Comparison of ENCODE assay signal across 12 cellular contexts in genomic region chr19:46903458-46903857, GRCh38. TPM values are rescaled to one million over a fixed set of nuclear protein-coding genes. Genes with fewer than 3 reads are reported as not detected.
DNase-seq lines count a peak whose midpoint lies in the region; ATAC-seq and TF ChIP-seq lines count a peak whose summit lies in the region.
"Had no signal": no experiment of that assay in that cellular context is flagged by ENCODE, and none has a peak within 500 bp of the region (broad histone marks: within the 10 kb centered on the region; RNA-seq: fewer than 3 reads in every experiment).

No MANE protein-coding gene starts in this region.

- no peak overlapping the region for H2AK5ac ChIP-seq in H9 (ENCODE audit: insufficient read length, low read length)

- no peaks in the 10 kb centered on the region for H3K79me1 ChIP-seq in H9 (ENCODE audit: insufficient read depth, low read depth, low read length, poor library complexity, severe bottlenecking)

- H3K9ac ChIP-seq in H9 (ENCODE audit: extremely low read depth, insufficient read length, low read length), result no peak overlapping the region

- H3K79me2 ChIP-seq in H9 (ENCODE audit: insufficient read depth, low read length), result peaks cover 3% of the 10 kb centered on the region; the same call in 1 of the 2 replicates
- H3K79me2 ChIP-seq in hepatocyte, result peaks cover 97% of the 10 kb centered on the region

- peak overlapping the region in 2 of 3 experiments; percentile 67 to 88; a peak in 2 of 7 replicates for H3K27ac Mint-ChIP-seq in H9
- H3K27ac Mint-ChIP-seq in stimulated activated effector memory CD8-positive, alpha-beta T cell treated with anti-CD3 and anti-CD28 coated beads, Interleukin-12 subunit alpha, Interleukin-12 subunit beta, amount 100 ng/mL, for 72 hours, result peak overlapping the region; percentile 54
- H3K27ac Mint-ChIP-seq: activated CD8-positive, alpha-beta T cell treated with anti-CD3 and anti-CD28 coated beads for 36 hours; activated naive CD4-positive, alpha-beta T cell treated with anti-CD3 and anti-CD28 coated beads, Interleukin-2, amount 50 U/mL, for 24 hours; dendritic cell treated with granulocyte-macrophage colony-stimulating factor and Interleukin-4, amounts not matched to agents 40 ng/mL and 50 ng/mL, for 4 days had no signal

- H3K4me1 ChIP-seq in H9 (ENCODE audit: insufficient read depth, low read length), result peaks cover 7% of the 10 kb centered on the region; the same call in 1 of the 2 replicates
- peaks cover 46% of the 10 kb centered on the region for H3K4me1 ChIP-seq in RWPE2 (ENCODE audit: insufficient read depth, poor library complexity, severe bottlenecking)
- peaks cover 39% of the 10 kb centered on the region for H3K4me1 ChIP-seq in hepatocyte (ENCODE audit: insufficient read depth)

- H2BK12ac ChIP-seq in H9 (ENCODE audit: insufficient read length, low read depth, low read length), result no peak overlapping the region

- H3K36me3 ChIP-seq in RWPE2 (ENCODE audit: low read depth) (no peaks in the 10 kb centered on the region), hepatocyte (replicated peaks; ENCODE audit: insufficient read depth, low read depth) (no peaks in the 10 kb centered on the region)

- ATAC-seq in RWPE2 (ENCODE audit: low read depth) (no peak), omental fat pad (ENCODE audit: low FRiP score) (no peak)
- no peak for ATAC-seq in stimulated activated effector memory CD8-positive, alpha-beta T cell treated with anti-CD3 and anti-CD28 coated beads, Interleukin-12 subunit alpha, Interleukin-12 subunit beta, amount 100 ng/mL, for 72 hours
- ATAC-seq: activated CD8-positive, alpha-beta T cell treated with anti-CD3 and anti-CD28 coated beads for 36 hours had no signal

- WGBS in H9 (ENCODE audit: extremely low coverage, insufficient read length, low lambda C conversion rate), result no CpG with 5 or more reads among the region's 3 CpGs
- 12% methylated on average over 3 of the region's 3 CpGs for WGBS in hepatocyte (ENCODE audit: low lambda C conversion rate, missing lambda C conversion rate)

- H3K14ac ChIP-seq in H9 (ENCODE audit: insufficient read depth, low read length), result no peak overlapping the region

- H2BK20ac ChIP-seq in H9 (ENCODE audit: low read depth, low read length, poor library complexity, severe bottlenecking), result no peak overlapping the region

- H3K4me2 ChIP-seq in H9 (ENCODE audit: insufficient read depth, insufficient read length, low read length) (no peak overlapping the region), hepatocyte (no peak overlapping the region)

- no peak overlapping the region for H3T11ph ChIP-seq in H9 (ENCODE audit: low read length)

- no peak overlapping the region for H2BK5ac ChIP-seq in H9 (ENCODE audit: insufficient read length, low read length)

- H4K8ac ChIP-seq in H9 (replicated peaks; ENCODE audit: insufficient read length, low read depth, low read length), result no peak overlapping the region

- no peak overlapping the region for H2BK15ac ChIP-seq in H9 (ENCODE audit: low read depth, low read length)

- no peak overlapping the region for H3K18ac ChIP-seq in H9 (ENCODE audit: insufficient read length, low read depth, low read length)

- no peak overlapping the region for H4K5ac ChIP-seq in H9 (ENCODE audit: insufficient read length, low read depth, low read length)

- no peak overlapping the region for H3K27ac ChIP-seq in H9 (ENCODE audit: insufficient read length, low read depth, low read length)
- H3K27ac ChIP-seq in RWPE2 (ENCODE audit: poor library complexity, severe bottlenecking), result peak overlapping the region; percentile 93
- peak overlapping the region; percentile 84 for H3K27ac ChIP-seq in hepatocyte

- H2AFZ ChIP-seq in H9 (ENCODE audit: low read length) (no peak overlapping the region), hepatocyte (no peak overlapping the region)

- no peaks in the 10 kb centered on the region for H3K27me3 Mint-ChIP-seq in H9 (ENCODE audit: low read depth)
- H3K27me3 Mint-ChIP-seq: activated CD8-positive, alpha-beta T cell treated with anti-CD3 and anti-CD28 coated beads for 36 hours; activated naive CD4-positive, alpha-beta T cell treated with anti-CD3 and anti-CD28 coated beads, Interleukin-2, amount 50 U/mL, for 24 hours; dendritic cell treated with granulocyte-macrophage colony-stimulating factor and Interleukin-4, amounts not matched to agents 40 ng/mL and 50 ng/mL, for 4 days had no signal

- H3K23me2 ChIP-seq in H9 (ENCODE audit: insufficient read length, low read depth, low read length, poor library complexity, severe bottlenecking), result no peaks in the 10 kb centered on the region

- DNase-seq in H9 (no peak), RWPE2 (ENCODE audit: low spot score) (no peak), hepatocyte (ENCODE audit: low spot score) (no peak), NCI-H510A treated with DMSO at 0.1 percent for 48 hours (lab: John Stamatoyannopoulos, UW) (no peak), NCI-H1930 (lab: John Stamatoyannopoulos, UW) (no peak), omental fat pad (ENCODE audit: low spot score) (no peak)
- DNase-seq in stimulated activated effector memory CD8-positive, alpha-beta T cell treated with anti-CD3 and anti-CD28 coated beads, Interleukin-12 subunit alpha, Interleukin-12 subunit beta, amount 100 ng/mL, for 72 hours (ENCODE audit: low spot score in 2 of 2), result no peak
- DNase-seq: activated CD8-positive, alpha-beta T cell treated with anti-CD3 and anti-CD28 coated beads for 36 hours; NCI-H1048; NCI-H774 had no signal

- H3K9me3 Mint-ChIP-seq in H9, result no peaks in the 10 kb centered on the region
- H3K9me3 Mint-ChIP-seq in stimulated activated effector memory CD8-positive, alpha-beta T cell treated with anti-CD3 and anti-CD28 coated beads, Interleukin-12 subunit alpha, Interleukin-12 subunit beta, amount 100 ng/mL, for 72 hours, result no peaks in the 10 kb centered on the region
- H3K9me3 Mint-ChIP-seq: activated CD8-positive, alpha-beta T cell treated with anti-CD3 and anti-CD28 coated beads for 36 hours; activated naive CD4-positive, alpha-beta T cell treated with anti-CD3 and anti-CD28 coated beads, Interleukin-2, amount 50 U/mL, for 24 hours; dendritic cell treated with granulocyte-macrophage colony-stimulating factor and Interleukin-4, amounts not matched to agents 40 ng/mL and 50 ng/mL, for 4 days had no signal

- no peaks in the 10 kb centered on the region for H4K20me1 ChIP-seq in H9 (ENCODE audit: control insufficient read depth, insufficient read depth, insufficient read length)
- peaks cover 90% of the 10 kb centered on the region for H4K20me1 ChIP-seq in hepatocyte (ENCODE audit: insufficient read depth, poor library complexity, severe bottlenecking)

- no peak overlapping the region for H3K56ac ChIP-seq in H9 (ENCODE audit: insufficient read length, low read depth, low read length)

- H4K91ac ChIP-seq in H9 (ENCODE audit: insufficient read length, low read depth, low read length), result no peak overlapping the region

- no peaks in the 10 kb centered on the region for H3K36me3 Mint-ChIP-seq in H9 (ENCODE audit: insufficient read depth in 1 of 3, low read depth in 3 of 3)
- H3K36me3 Mint-ChIP-seq in stimulated activated effector memory CD8-positive, alpha-beta T cell treated with anti-CD3 and anti-CD28 coated beads, Interleukin-12 subunit alpha, Interleukin-12 subunit beta, amount 100 ng/mL, for 72 hours, result no peaks in the 10 kb centered on the region

- no peak overlapping the region for H2BK120ac ChIP-seq in H9 (ENCODE audit: low read depth, low read length, poor library complexity, severe bottlenecking)

- no peak for TF ChIP-seq CTCF in H9 (conservative IDR thresholded peaks at IDR 0.05)
- no peak for TF ChIP-seq CTCF in RWPE2 (IDR thresholded peaks at IDR 0.05; ENCODE audit: poor library complexity, severe bottlenecking)
- no peak for TF ChIP-seq CTCF in hepatocyte (IDR thresholded peaks at IDR 0.05; ENCODE audit: poor library complexity)
- TF ChIP-seq CTCF in omental fat pad (IDR thresholded peaks at IDR 0.05), result no peak

- no peak overlapping the region for H3K23ac ChIP-seq in H9 (ENCODE audit: insufficient read length, low read depth, low read length)

- no peaks in the 10 kb centered on the region for H3K9me3 ChIP-seq in H9 (ENCODE audit: control insufficient read depth, low read depth, low read length)
- no peaks in the 10 kb centered on the region for H3K9me3 ChIP-seq in RWPE2 (ENCODE audit: severe bottlenecking)
- H3K9me3 ChIP-seq in hepatocyte (ENCODE audit: low read depth), result no peaks in the 10 kb centered on the region

- H3K4ac ChIP-seq in H9 (ENCODE audit: low read depth, low read length), result no peak overlapping the region

- H3K4me3 Mint-ChIP-seq in H9, result no peak overlapping the region
- no peak overlapping the region for H3K4me3 Mint-ChIP-seq in stimulated activated effector memory CD8-positive, alpha-beta T cell treated with anti-CD3 and anti-CD28 coated beads, Interleukin-12 subunit alpha, Interleukin-12 subunit beta, amount 100 ng/mL, for 72 hours
- H3K4me3 Mint-ChIP-seq: activated CD8-positive, alpha-beta T cell treated with anti-CD3 and anti-CD28 coated beads for 36 hours; activated naive CD4-positive, alpha-beta T cell treated with anti-CD3 and anti-CD28 coated beads, Interleukin-2, amount 50 U/mL, for 24 hours; dendritic cell treated with granulocyte-macrophage colony-stimulating factor and Interleukin-4, amounts not matched to agents 40 ng/mL and 50 ng/mL, for 4 days had no signal

- H3K4me3 ChIP-seq in RWPE2 (ENCODE audit: severe bottlenecking), result no peak overlapping the region
- no peak overlapping the region for H3K4me3 ChIP-seq in hepatocyte

- H3K4me1 Mint-ChIP-seq in H9, result peaks cover 34 to 36% of the 10 kb centered on the region in 2 experiments
- peaks cover 56% of the 10 kb centered on the region for H3K4me1 Mint-ChIP-seq in stimulated activated effector memory CD8-positive, alpha-beta T cell treated with anti-CD3 and anti-CD28 coated beads, Interleukin-12 subunit alpha, Interleukin-12 subunit beta, amount 100 ng/mL, for 72 hours

- no peaks in the 10 kb centered on the region for H3K9me2 ChIP-seq in hepatocyte (replicated peaks; ENCODE audit: insufficient read depth)

- H3K27me3 ChIP-seq in H9 (ENCODE audit: insufficient read depth, low read length), result no peaks in the 10 kb centered on the region
- no peaks in the 10 kb centered on the region for H3K27me3 ChIP-seq in RWPE2 (ENCODE audit: insufficient read depth, poor library complexity, severe bottlenecking)
- no peaks in the 10 kb centered on the region for H3K27me3 ChIP-seq in hepatocyte

RNA-seq across cellular contexts. Expression of gene ARHGAP35, which starts 42.7 kb away (rescaled TPM):
- 49.0 and 49.8 TPM in 2 replicates for total RNA-seq in H9 (2021)
- 44.3 and 48.1 TPM in 2 replicates for total RNA-seq in hepatocyte
- polyA plus RNA-seq in hepatocyte, result 11.5 and 18.6 TPM in 2 replicates
- 10 to 100 TPM; 30.1 to 45.2 (median 37.2) TPM for total RNA-seq in omental fat pad

RNA-seq across cellular contexts. Expression of gene AP2S1, which starts 52.8 kb away (rescaled TPM):
- total RNA-seq in H9 (2021) (193 and 200 TPM in 2 replicates), hepatocyte (109 and 129 TPM in 2 replicates), omental fat pad (100 to 1,000 TPM in 3 of 4 donors, 10 to 100 TPM in 1; 96.6 to 166 (median 132) TPM)
- 349 and 392 TPM in 2 replicates for polyA plus RNA-seq in hepatocyte
